Comparison of ENCODE assay signal across 16 cellular contexts in genomic region chr7:116799912-116800311, GRCh38.
DNase-seq lines count a peak whose midpoint lies in the region; ATAC-seq, FAIRE-seq and TF ChIP-seq lines count a peak whose summit lies in the region.
"Had no signal": no experiment of that assay in that cellular context is flagged by ENCODE, and none has a peak within 500 bp of the region (broad histone marks: within the 10 kb centered on the region; RNA-seq: fewer than 3 reads in every experiment).

No MANE protein-coding gene starts in this region.

- no peak for FAIRE-seq in HepG2 (lab: Jason Lieb, UNC)
- FAIRE-seq: A204.1, GM12878 had no signal

- no peak for TF ChIP-seq CTCF in right lobe of liver (IDR thresholded peaks at IDR 0.05)
- TF ChIP-seq CTCF in HepG2 (CRISPR knock-in tag; IDR thresholded peaks at IDR 0.05), result no peak
- TF ChIP-seq CTCF in choroid plexus epithelial cell (conservative IDR thresholded peaks at IDR 0.05; ENCODE audit: low read depth, low read length), result no peak

- no peaks in the 10 kb centered on the region for H3K36me3 ChIP-seq in right lobe of liver
- peaks cover 0 to 15% of the 10 kb centered on the region in 2 experiments; a peak in 4 of 5 replicates for H3K36me3 ChIP-seq in HepG2 (replicated peaks in 1 of 2; ENCODE audit: control insufficient read depth in 1 of 2, insufficient read depth in 2 of 2, low read length in 2 of 2)

- H3K27ac ChIP-seq in right lobe of liver (peak overlapping the region in 1 of 3 donors; percentile 38), HepG2 (ENCODE audit: extremely low read length, insufficient read depth, low read length) (no peak overlapping the region)

- CTCF ChIA-PET in HepG2 (lab: Yijun Ruan, JAX; ENCODE audit: low intra/inter-chr PET ratio, low total read pairs), result no interaction called here

- H3K4me1 ChIP-seq in right lobe of liver, result peaks cover 0 to 48% (median 13%) of the 10 kb centered on the region in 4 donors
- H3K4me1 ChIP-seq in HepG2 (ENCODE audit: insufficient read depth, low read length), result peaks cover 56% of the 10 kb centered on the region

- in situ Hi-C loops in HepG2 (cut with HindIII; ENCODE audit: extremely low pct_ligation_motif_present, low pct_unique_long_range_greater_than_20kb), result loop anchor here (25.0 kb wide), 1 partner anchor 638 kb away; no protein-coding TSS in a partner anchor

- BruUV-seq in HepG2 (replicated peaks; lab: Mats Ljungman, UMichigan), result no TSS peak

- H4K20me1 ChIP-seq in HepG2 (ENCODE audit: insufficient read depth, low read length), result no peaks in the 10 kb centered on the region

- H3K4me3 ChIP-seq in right lobe of liver, result no peak overlapping the region
- H3K4me3 ChIP-seq in HepG2 (replicated peaks in 1 of 3; ENCODE audit: insufficient read depth in 1 of 3, low read depth in 2 of 3, low read length in 3 of 3), result no peak overlapping the region
- no peak overlapping the region for H3K4me3 ChIP-seq in choroid plexus epithelial cell (ENCODE audit: low read depth, low read length)
- H3K4me3 ChIP-seq: GM12878 had no signal

- no peak overlapping the region for H3K4me2 ChIP-seq in HepG2 (ENCODE audit: low read depth, low read length)

- H3K27me3 ChIP-seq in right lobe of liver (no peaks in the 10 kb centered on the region), HepG2 (ENCODE audit: control insufficient read depth in 1 of 2, insufficient read depth in 2 of 2, low read length in 2 of 2) (no peaks in the 10 kb centered on the region)

- H3K9me3 ChIP-seq in right lobe of liver, result no peaks in the 10 kb centered on the region
- no peaks in the 10 kb centered on the region for H3K9me3 ChIP-seq in HepG2 (ENCODE audit: low read length)

- peak; percentile 44 to 65 (median 56) for ATAC-seq in right lobe of liver
- ATAC-seq in HepG2, result no peak
- no peak for ATAC-seq in GM18511 (IDR thresholded peaks at IDR 0.05; ENCODE audit: unreplicated experiment)
- ATAC-seq in GM18502 (IDR thresholded peaks at IDR 0.05; ENCODE audit: poor library complexity, unreplicated experiment), result no peak
- ATAC-seq in GM19035 (IDR thresholded peaks at IDR 0.05; ENCODE audit: unreplicated experiment), result no peak
- ATAC-seq in HG03342 (IDR thresholded peaks at IDR 0.05; ENCODE audit: unreplicated experiment), result no peak
- ATAC-seq: GM12878 had no signal

- POLR2A ChIA-PET in HepG2 (lab: Yijun Ruan, JAX), result no interaction called here

- intact Hi-C loops in right lobe of liver (cut with DNase I), result loop anchor here (10.0 kb wide), 3 partner anchors 125 to 625 kb away; partner anchors contain the start of gene MET (in 2 of the 2)
- intact Hi-C loops in HepG2 (cut with micrococcal nuclease; ENCODE audit: unreplicated experiment), result loop anchor here (5.0 to 10.0 kb wide), 2 partner anchors 113 to 275 kb away; partner anchors contain the start of gene CAV1

- H3K79me2 ChIP-seq in HepG2 (ENCODE audit: insufficient read depth, low read length), result no peaks in the 10 kb centered on the region

- no peak for TF ChIP-seq EP300 in HepG2 (IDR thresholded peaks at IDR 0.05; ENCODE audit: low read depth in 2 of 2, low read length in 2 of 2)
- TF ChIP-seq EP300 in HepG2 (CRISPR knock-in tag; IDR thresholded peaks at IDR 0.05; ENCODE audit: borderline replicate concordance), result no peak

- DNase-seq in right lobe of liver, result no peak
- DNase-seq in HepG2 (ENCODE audit: low spot score), result no peak
- DNase-seq in choroid plexus epithelial cell (ENCODE audit: low read depth), result peak; percentile 35
- DNase-seq in iris pigment epithelial cell (ENCODE audit: low read depth), result peak; percentile 70
- DNase-seq: GOT3, KG1, MM.1S, NCI-H1436, NCI-H2081 treated with DMSO at 0.1 percent for 48 hours, NCI-H526 treated with DMSO at 0.1 percent for 48 hours had no signal

- H3K9ac ChIP-seq in HepG2 (ENCODE audit: insufficient read depth, low read depth, low read length), result no peak overlapping the region

- no peak overlapping the region for H2AFZ ChIP-seq in HepG2 (ENCODE audit: low read length)

- TF ChIP-seq POLR2A in right lobe of liver (IDR thresholded peaks at IDR 0.05), result no peak
- TF ChIP-seq POLR2A in HepG2 (IDR thresholded peaks at IDR 0.05; ENCODE audit: insufficient read depth in 1 of 2, low read depth in 2 of 2, low read length in 2 of 2), result no peak

- TF ChIP-seq RAD21 in HepG2 (CRISPR knock-in tag; IDR thresholded peaks at IDR 0.05), result no peak

TF ChIP-seq in HepG2, 621 proteins besides CTCF, POLR2A, EP300 and RAD21:
- TF ChIP-seq CHD2 (IDR thresholded peaks at IDR 0.05; ENCODE audit: low read depth, low read length) (no peak), KLF15 (CRISPR knock-in tag; IDR thresholded peaks at IDR 0.05; ENCODE audit: borderline replicate concordance) (no peak)

Comparison
In these comparisons a context has a peak if more than half of its experiments do, and no peak if none do; other contexts are left out.
1. ATAC-seq: peak in right lobe of liver (4 of 4); none in HepG2 (single experiment), GM18511 (single experiment), GM18502 (single experiment), GM19035 (single experiment) and HG03342 (single experiment).
2. DNase-seq: peak in choroid plexus epithelial cell (single experiment) and iris pigment epithelial cell (single experiment); none in right lobe of liver (0 of 3) and HepG2 (single experiment).